9 cellular contexts compared by ENCODE assay signal in the genomic region with DNA sequence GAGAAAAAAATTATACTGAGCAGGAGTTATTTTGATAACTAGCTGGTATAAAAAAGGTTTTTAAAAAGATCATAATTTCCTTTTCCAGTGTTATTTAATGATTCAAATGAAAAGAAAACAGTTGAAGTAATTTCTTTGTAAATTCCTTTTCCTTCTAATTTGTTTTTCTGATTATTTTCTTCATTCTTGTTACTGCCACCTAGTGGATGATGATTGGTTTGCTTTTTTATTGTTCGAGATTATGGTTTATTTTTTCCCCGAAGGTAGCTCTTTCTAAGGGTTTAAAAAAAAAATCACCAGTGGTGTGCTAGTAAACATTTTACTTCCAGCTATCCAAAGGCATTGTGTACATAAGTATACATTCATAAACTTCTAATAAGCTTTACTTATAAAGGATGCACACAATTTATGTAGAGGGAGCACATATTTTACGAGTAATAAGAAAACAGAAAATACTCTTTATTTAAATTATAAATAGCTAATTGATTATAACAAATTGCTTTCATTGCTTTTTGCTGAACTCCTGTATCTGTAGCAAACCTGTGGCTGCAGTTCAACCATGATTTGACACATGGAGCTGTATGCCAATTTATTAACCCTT.
DNase-seq lines count a peak whose midpoint lies in the region; ATAC-seq and TF ChIP-seq lines count a peak whose summit lies in the region.
"Had no signal": no experiment of that assay in that cellular context is flagged by ENCODE, and none has a peak within 500 bp of the region (broad histone marks: within the 10 kb centered on the region; RNA-seq: fewer than 3 reads in every experiment).

No MANE protein-coding gene starts in this region.

- peak overlapping the region; percentile 20 for H3K27ac Mint-ChIP-seq in neural crest cell (ENCODE audit: unreplicated experiment)
- H3K27ac Mint-ChIP-seq: dendritic cell treated with granulocyte-macrophage colony-stimulating factor and Interleukin-4, amounts not matched to agents 40 ng/mL and 50 ng/mL, for 4 days had no signal

- H3K9me3 Mint-ChIP-seq in neural crest cell = no peaks in the 10 kb centered on the region
- H3K9me3 Mint-ChIP-seq: dendritic cell treated with granulocyte-macrophage colony-stimulating factor and Interleukin-4, amounts not matched to agents 40 ng/mL and 50 ng/mL, for 4 days had no signal

- ATAC-seq in GM18907 (IDR thresholded peaks at IDR 0.05; ENCODE audit: unreplicated experiment) = no peak
- no peak for ATAC-seq in HG02571 (IDR thresholded peaks at IDR 0.05; ENCODE audit: unreplicated experiment)

- H3K79me2 ChIP-seq in DOHH2 (ENCODE audit: control insufficient read depth, low read length) = no peaks in the 10 kb centered on the region
- H3K79me2 ChIP-seq in Loucy (ENCODE audit: insufficient read depth, low read length) = no peaks in the 10 kb centered on the region

- H3K27me3 ChIP-seq in DOHH2 (ENCODE audit: control insufficient read depth, low read length) (0 out of 2 replicates have a peak, but pooled peaks cover 2% of the 10 kb centered on the region), Loucy (ENCODE audit: insufficient read depth, low read length, poor library complexity, severe bottlenecking) (no peaks in the 10 kb centered on the region)

- H3F3A ChIP-seq in DOHH2 (ENCODE audit: control insufficient read depth, insufficient read depth) (no peaks in the 10 kb centered on the region), Loucy (ENCODE audit: low read depth) (no peaks in the 10 kb centered on the region)

- peaks cover 34% of the 10 kb centered on the region for H3K4me1 Mint-ChIP-seq in neural crest cell

- H3K27me3 Mint-ChIP-seq in neural crest cell (ENCODE audit: low read depth) = no peaks in the 10 kb centered on the region

- peak overlapping the region; percentile 64; the same call in 1 of the 2 replicates for H2AFZ ChIP-seq in Loucy (ENCODE audit: low read length)

- no peaks in the 10 kb centered on the region for H3K36me3 Mint-ChIP-seq in neural crest cell (ENCODE audit: low read depth)

- H3K4me3 ChIP-seq in DOHH2 (ENCODE audit: low read length) (no peak overlapping the region), Loucy (ENCODE audit: low read length, poor library complexity, severe bottlenecking) (peak overlapping the region; percentile 53)

- no peak overlapping the region for H3K4me2 ChIP-seq in DOHH2 (ENCODE audit: low read length)
- peak overlapping the region; percentile 68 for H3K4me2 ChIP-seq in Loucy (ENCODE audit: low read depth, low read length, poor library complexity, severe bottlenecking)

- H4K20me1 ChIP-seq in DOHH2 (ENCODE audit: control insufficient read depth, insufficient read depth, low read depth, low read length) (no peaks in the 10 kb centered on the region), Loucy (ENCODE audit: insufficient read depth, low read length, poor library complexity, severe bottlenecking) (no peaks in the 10 kb centered on the region)

- DNase-seq in cerebellum (ENCODE audit: low spot score) (peak; percentile 10), neural crest cell (ENCODE audit: low read depth, low spot score) (no peak), activated gamma-delta T cell (lab: John Stamatoyannopoulos, UW) (no peak)
- DNase-seq in activated T-cell treated with anti-CD3 and anti-CD28 coated beads, Interleukin-2, amount 50 U/mL, for 1 hour = no peak

- TF ChIP-seq CTCF in DOHH2 (IDR thresholded peaks at IDR 0.05; ENCODE audit: low read depth, low read length, poor library complexity, severe bottlenecking) (peak; percentile 66), Loucy (conservative IDR thresholded peaks at IDR 0.05; ENCODE audit: low read length) (peak; percentile 78), neural crest cell (conservative IDR thresholded peaks at IDR 0.05) (peak; percentile 78)

- H3K9me3 ChIP-seq in DOHH2 (ENCODE audit: control insufficient read depth, insufficient read depth, low read length) = no peaks in the 10 kb centered on the region
- no peaks in the 10 kb centered on the region for H3K9me3 ChIP-seq in Loucy (ENCODE audit: insufficient read depth, low read depth, low read length)

- H3K27ac ChIP-seq in DOHH2 (ENCODE audit: low read depth, low read length) = no peak overlapping the region

- no peaks in the 10 kb centered on the region for H3K9me2 ChIP-seq in DOHH2 (replicated peaks; ENCODE audit: control insufficient read depth, low read length)
- no peaks in the 10 kb centered on the region for H3K9me2 ChIP-seq in Loucy (replicated peaks; ENCODE audit: low read depth, low read length)

- H3K36me3 ChIP-seq in DOHH2 (ENCODE audit: control insufficient read depth, low read length) (no peaks in the 10 kb centered on the region), Loucy (ENCODE audit: insufficient read depth, low read length) (no peaks in the 10 kb centered on the region)

- no peak overlapping the region for H3K4me3 Mint-ChIP-seq in neural crest cell
- H3K4me3 Mint-ChIP-seq: dendritic cell treated with granulocyte-macrophage colony-stimulating factor and Interleukin-4, amounts not matched to agents 40 ng/mL and 50 ng/mL, for 4 days had no signal

- H3K4me1 ChIP-seq in DOHH2 (ENCODE audit: control insufficient read depth, low read length) (no peaks in the 10 kb centered on the region), Loucy (ENCODE audit: insufficient read depth, low read length, poor library complexity, severe bottlenecking) (peaks cover 4% of the 10 kb centered on the region)

- H3K9ac ChIP-seq in Loucy (ENCODE audit: low read depth, low read length, poor library complexity, severe bottlenecking) = no peak overlapping the region
